ENCODE assay signal across 13 cellular contexts in the genomic region with DNA sequence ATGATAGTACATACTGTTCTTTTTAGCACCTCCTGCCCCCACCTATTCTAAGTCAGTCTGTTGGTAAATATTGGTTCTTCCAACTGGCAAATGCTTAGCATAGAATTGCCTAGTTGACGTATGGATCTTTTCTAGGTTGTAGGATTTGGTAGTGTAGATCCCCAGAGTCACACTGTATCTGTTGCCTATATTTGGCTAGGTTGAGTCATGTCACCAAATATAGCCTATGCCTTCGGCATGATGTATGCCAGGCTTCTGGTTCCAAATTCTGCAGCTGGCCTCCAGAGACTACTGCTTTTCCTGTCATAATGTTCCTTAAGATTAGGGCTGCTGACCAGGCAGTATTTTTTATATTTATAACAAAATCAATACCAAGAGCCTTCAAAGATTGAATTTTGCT. TPM values are rescaled to one million over a fixed set of nuclear protein-coding genes. Genes with fewer than 3 reads are reported as not detected.
A peak's percentile ranks its signal among the peaks of the same experiment; 100 is the strongest.
DNase-seq lines count a peak whose midpoint lies in the region; ATAC-seq and TF ChIP-seq lines count a peak whose summit lies in the region.
"Had no signal": no experiment of that assay in that cellular context is flagged by ENCODE, and none has a peak within 500 bp of the region (broad histone marks: within the 10 kb centered on the region; RNA-seq: fewer than 3 reads in every experiment).

No MANE protein-coding gene starts in this region.

- intact Hi-C loops in right cardiac atrium (cut with DNase I): no loop called here

- H3K4me3 ChIP-seq in right cardiac atrium (ENCODE audit: low read length) (no peak overlapping the region), thoracic aorta (no peak overlapping the region)
- H3K4me3 ChIP-seq: suprapubic skin had no signal

- no peaks in the 10 kb centered on the region for H3K36me3 ChIP-seq in thoracic aorta
- H3K36me3 ChIP-seq: suprapubic skin had no signal

- no peak for TF ChIP-seq CTCF in thoracic aorta (IDR thresholded peaks at IDR 0.05)

- peak; percentile 80 to 84 for ATAC-seq in right cardiac atrium
- peak; percentile 85 for ATAC-seq in thoracic aorta (ENCODE audit: insufficient number of reproducible peaks, low FRiP score, low read depth)

- H3K27ac ChIP-seq in right cardiac atrium (ENCODE audit: low read length) (peak overlapping the region; percentile 91), thoracic aorta (peak overlapping the region; percentile 13 to 85)
- H3K27ac ChIP-seq: parathyroid adenoma, suprapubic skin had no signal

- 30% methylated on average over 2 of the region's 2 CpGs for WGBS in right cardiac atrium

- H3K9me3 ChIP-seq in right cardiac atrium (ENCODE audit: control insufficient read depth, low read length): no peaks in the 10 kb centered on the region
- H3K9me3 ChIP-seq in thoracic aorta: no peaks in the 10 kb centered on the region
- H3K9me3 ChIP-seq: suprapubic skin had no signal

- DNase-seq in MV-4-11 (lab: John Stamatoyannopoulos, UW) (peak; percentile 12), cerebellum (ENCODE audit: low spot score) (peak; percentile 36), right cardiac atrium (no peak), thoracic aorta (ENCODE audit: low spot score) (no peak), GM19238 (ENCODE audit: insufficient read length, low spot score) (no peak), NOMO-1 (lab: John Stamatoyannopoulos, UW; ENCODE audit: unreplicated experiment in 2 of 2) (no peak), HuH-7.5 (ENCODE audit: low spot score) (no peak)
- DNase-seq in activated naive CD4-positive, alpha-beta T cell treated with anti-CD3 and anti-CD28 coated beads, Interleukin-2, amount 50 U/mL, for 16 hours: no peak
- DNase-seq: activated CD4-positive, alpha-beta T cell treated with anti-CD3 and anti-CD28 coated beads for 4 hours; activated naive CD4-positive, alpha-beta T cell treated with Interleukin-2 at 50 U/mL for 16 hours; NCI-H345 had no signal

- H3K4me1 ChIP-seq in right cardiac atrium (ENCODE audit: control insufficient read depth, insufficient read depth, low read length) (peaks cover 13% of the 10 kb centered on the region), thoracic aorta (ENCODE audit: control insufficient read depth in 1 of 2, low read depth in 2 of 2) (peaks cover 56 to 67% of the 10 kb centered on the region in 2 donors)

- H3K27me3 ChIP-seq in right cardiac atrium (ENCODE audit: control insufficient read depth, insufficient read depth) (no peaks in the 10 kb centered on the region), thoracic aorta (replicated peaks; ENCODE audit: insufficient read depth) (no peaks in the 10 kb centered on the region)
- H3K27me3 ChIP-seq: suprapubic skin had no signal

RNA-seq across cellular contexts. Expression of gene CPEB4, which starts 38.2 kb away (rescaled TPM):
- total RNA-seq in cerebellum: 110 TPM
- 100 to 1,000 TPM in 2 of 4 donors, 10 to 100 TPM in 2; 92.4 to 152 (median 98.8) TPM for total RNA-seq in right cardiac atrium
- 23.9 TPM for polyA plus RNA-seq in right cardiac atrium
- total RNA-seq in thoracic aorta: 10 to 100 TPM; 54.7 to 65.6 TPM

Comparison
In these comparisons a context has a peak if more than half of its experiments do, and no peak if none do; other contexts are left out.
1. DNase-seq: peak in MV-4-11 (single experiment) and cerebellum (single experiment); none in right cardiac atrium (0 of 3), thoracic aorta (single experiment), GM19238 (single experiment), NOMO-1 (0 of 2), activated naive CD4-positive, alpha-beta T cell treated with anti-CD3 and anti-CD28 coated beads, Interleukin-2, amount 50 U/mL, for 16 hours (single experiment) and HuH-7.5 (single experiment).